Comparison of ENCODE assay signal across 1 cellular context in the genomic region with DNA sequence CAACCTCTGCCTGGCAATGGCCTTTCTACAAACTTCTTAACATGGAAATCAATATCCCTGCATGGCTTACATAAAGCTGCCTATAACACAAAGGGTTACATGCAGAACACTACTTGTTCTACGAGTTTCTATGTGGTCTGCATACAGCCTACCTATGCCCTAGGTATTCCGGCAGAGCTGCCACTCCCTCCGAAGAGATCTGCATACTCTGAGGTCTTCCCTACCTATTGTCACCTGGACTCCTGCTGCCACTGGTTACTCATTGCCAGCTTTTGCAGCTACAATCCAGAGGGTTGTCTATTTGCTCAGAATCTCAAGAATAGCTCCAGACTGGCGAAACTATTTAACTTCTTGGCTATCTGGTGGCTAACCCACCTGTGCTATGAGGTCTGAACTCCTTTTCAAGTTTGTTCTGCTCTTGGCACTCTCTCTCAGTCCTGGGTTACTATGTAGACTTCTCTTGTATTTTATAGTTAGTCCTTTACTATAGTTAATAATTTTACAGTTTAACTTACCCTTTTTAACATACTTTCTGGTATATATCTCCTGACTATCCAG.
TF ChIP-seq lines count a peak whose summit lies in the region.

No MANE protein-coding gene starts in this region.

TF ChIP-seq in GM12878, 131 proteins besides CTCF, POLR2A, EP300 and RAD21 (continued from another document):
- TF ChIP-seq, protein P1, sequence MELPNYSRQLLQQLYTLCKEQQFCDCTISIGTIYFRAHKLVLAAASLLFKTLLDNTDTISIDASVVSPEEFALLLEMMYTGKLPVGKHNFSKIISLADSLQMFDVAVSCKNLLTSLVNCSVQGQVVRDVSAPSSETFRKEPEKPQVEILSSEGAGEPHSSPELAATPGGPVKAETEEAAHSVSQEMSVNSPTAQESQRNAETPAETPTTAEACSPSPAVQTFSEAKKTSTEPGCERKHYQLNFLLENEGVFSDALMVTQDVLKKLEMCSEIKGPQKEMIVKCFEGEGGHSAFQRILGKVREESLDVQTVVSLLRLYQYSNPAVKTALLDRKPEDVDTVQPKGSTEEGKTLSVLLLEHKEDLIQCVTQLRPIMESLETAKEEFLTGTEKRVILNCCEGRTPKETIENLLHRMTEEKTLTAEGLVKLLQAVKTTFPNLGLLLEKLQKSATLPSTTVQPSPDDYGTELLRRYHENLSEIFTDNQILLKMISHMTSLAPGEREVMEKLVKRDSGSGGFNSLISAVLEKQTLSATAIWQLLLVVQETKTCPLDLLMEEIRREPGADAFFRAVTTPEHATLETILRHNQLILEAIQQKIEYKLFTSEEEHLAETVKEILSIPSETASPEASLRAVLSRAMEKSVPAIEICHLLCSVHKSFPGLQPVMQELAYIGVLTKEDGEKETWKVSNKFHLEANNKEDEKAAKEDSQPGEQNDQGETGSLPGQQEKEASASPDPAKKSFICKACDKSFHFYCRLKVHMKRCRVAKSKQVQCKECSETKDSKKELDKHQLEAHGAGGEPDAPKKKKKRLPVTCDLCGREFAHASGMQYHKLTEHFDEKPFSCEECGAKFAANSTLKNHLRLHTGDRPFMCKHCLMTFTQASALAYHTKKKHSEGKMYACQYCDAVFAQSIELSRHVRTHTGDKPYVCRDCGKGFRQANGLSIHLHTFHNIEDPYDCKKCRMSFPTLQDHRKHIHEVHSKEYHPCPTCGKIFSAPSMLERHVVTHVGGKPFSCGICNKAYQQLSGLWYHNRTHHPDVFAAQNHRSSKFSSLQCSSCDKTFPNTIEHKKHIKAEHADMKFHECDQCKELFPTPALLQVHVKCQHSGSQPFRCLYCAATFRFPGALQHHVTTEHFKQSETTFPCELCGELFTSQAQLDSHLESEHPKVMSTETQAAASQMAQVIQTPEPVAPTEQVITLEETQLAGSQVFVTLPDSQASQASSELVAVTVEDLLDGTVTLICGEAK (IDR thresholded peaks at IDR 0.05; ENCODE audit: borderline replicate concordance) = no peak
- TF ChIP-seq NR2C1 (IDR thresholded peaks at IDR 0.05) (no peak), CBX5 (IDR thresholded peaks at IDR 0.05; ENCODE audit: low read depth) (no peak), RCOR1 (conservative IDR thresholded peaks at IDR 0.05; ENCODE audit: low read depth, low read length) (no peak), BRCA1 (IDR thresholded peaks at IDR 0.05; ENCODE audit: low read depth, low read length) (no peak), MTA3 (IDR thresholded peaks at IDR 0.05; ENCODE audit: borderline replicate concordance, low read length) (no peak), DPF2 (IDR thresholded peaks at IDR 0.05) (no peak), FOXM1 (IDR thresholded peaks at IDR 0.05; ENCODE audit: low read depth, low read length) (no peak), PAX5 (IDR thresholded peaks at IDR 0.05; ENCODE audit: borderline replicate concordance, low read depth, low read length) (no peak), NFIC (IDR thresholded peaks at IDR 0.05; ENCODE audit: low read depth, low read length) (no peak), E4F1 (IDR thresholded peaks at IDR 0.05; ENCODE audit: borderline replicate concordance, partially characterized antibody) (no peak)
- TF ChIP-seq, protein P2, sequence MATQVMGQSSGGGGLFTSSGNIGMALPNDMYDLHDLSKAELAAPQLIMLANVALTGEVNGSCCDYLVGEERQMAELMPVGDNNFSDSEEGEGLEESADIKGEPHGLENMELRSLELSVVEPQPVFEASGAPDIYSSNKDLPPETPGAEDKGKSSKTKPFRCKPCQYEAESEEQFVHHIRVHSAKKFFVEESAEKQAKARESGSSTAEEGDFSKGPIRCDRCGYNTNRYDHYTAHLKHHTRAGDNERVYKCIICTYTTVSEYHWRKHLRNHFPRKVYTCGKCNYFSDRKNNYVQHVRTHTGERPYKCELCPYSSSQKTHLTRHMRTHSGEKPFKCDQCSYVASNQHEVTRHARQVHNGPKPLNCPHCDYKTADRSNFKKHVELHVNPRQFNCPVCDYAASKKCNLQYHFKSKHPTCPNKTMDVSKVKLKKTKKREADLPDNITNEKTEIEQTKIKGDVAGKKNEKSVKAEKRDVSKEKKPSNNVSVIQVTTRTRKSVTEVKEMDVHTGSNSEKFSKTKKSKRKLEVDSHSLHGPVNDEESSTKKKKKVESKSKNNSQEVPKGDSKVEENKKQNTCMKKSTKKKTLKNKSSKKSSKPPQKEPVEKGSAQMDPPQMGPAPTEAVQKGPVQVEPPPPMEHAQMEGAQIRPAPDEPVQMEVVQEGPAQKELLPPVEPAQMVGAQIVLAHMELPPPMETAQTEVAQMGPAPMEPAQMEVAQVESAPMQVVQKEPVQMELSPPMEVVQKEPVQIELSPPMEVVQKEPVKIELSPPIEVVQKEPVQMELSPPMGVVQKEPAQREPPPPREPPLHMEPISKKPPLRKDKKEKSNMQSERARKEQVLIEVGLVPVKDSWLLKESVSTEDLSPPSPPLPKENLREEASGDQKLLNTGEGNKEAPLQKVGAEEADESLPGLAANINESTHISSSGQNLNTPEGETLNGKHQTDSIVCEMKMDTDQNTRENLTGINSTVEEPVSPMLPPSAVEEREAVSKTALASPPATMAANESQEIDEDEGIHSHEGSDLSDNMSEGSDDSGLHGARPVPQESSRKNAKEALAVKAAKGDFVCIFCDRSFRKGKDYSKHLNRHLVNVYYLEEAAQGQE (IDR thresholded peaks at IDR 0.05; ENCODE audit: low read depth, low read length) = no peak
